30 cellular contexts compared by ENCODE assay signal in genomic region chr15:33987444-33987843, GRCh38. TPM values are rescaled to one million over a fixed set of nuclear protein-coding genes. Genes with fewer than 3 reads are reported as not detected.
"Had no signal": no experiment of that assay in that cellular context is flagged by ENCODE, and none has a peak within 500 bp of the region (broad histone marks: within the 10 kb centered on the region; RNA-seq: fewer than 3 reads in every experiment).

No MANE protein-coding gene starts in this region.

- H3K4me3 ChIP-seq: coronary artery, esophagus squamous epithelium, lung, prostate gland, sigmoid colon, thyroid gland, upper lobe of left lung had no signal

- H3K4me1 ChIP-seq: esophagus squamous epithelium, prostate gland, thyroid gland, upper lobe of left lung had no signal

- H3K9me3 ChIP-seq: esophagus squamous epithelium, prostate gland, sigmoid colon, thyroid gland, upper lobe of left lung had no signal

- H3K27me3 Mint-ChIP-seq: central memory CD8-positive, alpha-beta T cell; memory B cell; stimulated activated memory B cell treated with anti-CD40 and anti-IgM and Interleukin-4, amounts not matched to agents 10 μg/mL and 1 μg/mL and 100 μg/mL, for 72 hours had no signal

- H3K36me3 ChIP-seq: esophagus squamous epithelium, prostate gland, sigmoid colon, thyroid gland, upper lobe of left lung had no signal

- H3K4me3 Mint-ChIP-seq: central memory CD8-positive, alpha-beta T cell; immature natural killer cell; memory B cell; naive thymus-derived CD4-positive, alpha-beta T cell; nephron; stimulated activated memory B cell treated with anti-CD40 and anti-IgM and Interleukin-4, amounts not matched to agents 10 μg/mL and 1 μg/mL and 100 μg/mL, for 72 hours had no signal

- H3K27ac Mint-ChIP-seq: memory B cell; naive thymus-derived CD4-positive, alpha-beta T cell; nephron; stimulated activated memory B cell treated with anti-CD40 and anti-IgM and Interleukin-4, amounts not matched to agents 10 μg/mL and 1 μg/mL and 100 μg/mL, for 72 hours had no signal

- DNase-seq: dermis blood vessel endothelial cell; effector memory CD4-positive, alpha-beta T cell; erythroblast; esophagus squamous epithelium; immature natural killer cell; islet precursor cell; kidney glomerular epithelial cell; left ventricle myocardium superior; midbrain; naive thymus-derived CD4-positive, alpha-beta T cell; right cardiac atrium; sigmoid colon; stimulated activated CD4-positive, alpha-beta T cell treated with anti-CD3 and anti-CD28 coated beads, Interleukin-4, amount 100 ng/mL, for 4 hours; stimulated activated naive CD8-positive, alpha-beta T cell treated with anti-CD3 and anti-CD28 coated beads, Interleukin-15, Interleukin-2, amounts not matched to agents 100 U/mL and 50 U/mL, for 24 hours; thyroid gland; upper lobe of left lung had no signal

- H3K27me3 ChIP-seq: esophagus squamous epithelium, sigmoid colon, thyroid gland, upper lobe of left lung had no signal

- H3K9me3 Mint-ChIP-seq: central memory CD8-positive, alpha-beta T cell; memory B cell; naive thymus-derived CD4-positive, alpha-beta T cell; nephron; stimulated activated memory B cell treated with anti-CD40 and anti-IgM and Interleukin-4, amounts not matched to agents 10 μg/mL and 1 μg/mL and 100 μg/mL, for 72 hours had no signal

- H3K27ac ChIP-seq: coronary artery, esophagus squamous epithelium, prostate gland, sigmoid colon, thyroid gland, upper lobe of left lung had no signal

- FAIRE-seq: endometrium, frontal cortex, urothelium cell line had no signal

RNA-seq across cellular contexts. Expression of gene CHRM5, which starts 19.1 kb away (rescaled TPM):
- total RNA-seq: chondrocyte; esophagus squamous epithelium; left ventricle myocardium superior; mucosa of gallbladder; naive thymus-derived CD4-positive, alpha-beta T cell; osteocyte; right cardiac atrium; sigmoid colon; skeletal muscle tissue; thyroid gland had no signal
- polyA plus RNA-seq: immature natural killer cell, right cardiac atrium had no signal
